In genomic region chr4:26322349-26322748, GRCh38 we compare ENCODE assay signal across 8 cellular contexts. TPM values are rescaled to one million over a fixed set of nuclear protein-coding genes. Genes with fewer than 3 reads are reported as not detected.
A peak's percentile ranks its signal among the peaks of the same experiment; 100 is the strongest.
DNase-seq lines count a peak whose midpoint lies in the region; ATAC-seq and TF ChIP-seq lines count a peak whose summit lies in the region.

No MANE protein-coding gene starts in this region.

- H3K4me1 ChIP-seq in right cardiac atrium (ENCODE audit: control insufficient read depth, insufficient read depth, low read length) (peaks cover 2% of the 10 kb centered on the region), spleen (peaks cover 8 to 79% (median 43%) of the 10 kb centered on the region in 6 donors)

- TF ChIP-seq CTCF in VCaP (conservative IDR thresholded peaks at IDR 0.05) = no peak
- no peak for TF ChIP-seq CTCF in spleen (IDR thresholded peaks at IDR 0.05 in 8 of 11, conservative IDR thresholded peaks at IDR 0.05 in 3 of 11)

- DNase-seq in NOMO-1 treated with DMSO at 0.1 percent for 48 hours (lab: John Stamatoyannopoulos, UW; ENCODE audit: unreplicated experiment) (peak; percentile 23), NOMO-1 treated with dmso at 0.1 percent for 144 hours (lab: John Stamatoyannopoulos, UW; ENCODE audit: unreplicated experiment) (no peak), right cardiac atrium (no peak), spleen (no peak), posterior vena cava (ENCODE audit: low spot score) (no peak), NCI-H2107 (lab: John Stamatoyannopoulos, UW) (no peak)

- H3K27me3 ChIP-seq in right cardiac atrium (ENCODE audit: control insufficient read depth, insufficient read depth) (no peaks in the 10 kb centered on the region), spleen (replicated peaks in 1 of 7) (no peaks in the 10 kb centered on the region)

- 36% methylated on average over 7 of the region's 7 CpGs for WGBS in right cardiac atrium
- WGBS in spleen, 5 donors = 55 to 67% (median 63%) methylated on average over 7 of the region's 7 CpGs

- H3K9me3 ChIP-seq in right cardiac atrium (ENCODE audit: control insufficient read depth, low read length) = no peaks in the 10 kb centered on the region
- peaks cover 0 to 3% (median 0%) of the 10 kb centered on the region in 8 donors for H3K9me3 ChIP-seq in spleen

- H3K36me3 ChIP-seq in spleen = no peaks in the 10 kb centered on the region

- ATAC-seq in right cardiac atrium (no peak), GM18511 (IDR thresholded peaks at IDR 0.05; ENCODE audit: unreplicated experiment) (no peak)

- intact Hi-C loops in right cardiac atrium (cut with DNase I) = loop anchor here in 3 of 4 donors (5.0 to 10.0 kb wide), 4 partner anchors 80 to 340 kb away; no protein-coding TSS in a partner anchor
- intact Hi-C loops in spleen (cut with DNase I; ENCODE audit: low total_unique reads) = loop anchor here (10.0 kb wide), 1 partner anchor 468 kb away; no protein-coding TSS in a partner anchor
- intact Hi-C loops in posterior vena cava (cut with DNase I) = loop anchor here (5.0 to 10.0 kb wide), 2 partner anchors 160 to 298 kb away; no protein-coding TSS in a partner anchor

- H3K27ac ChIP-seq in VCaP (peak overlapping the region; percentile 93; the same call in 1 of the 2 replicates), right cardiac atrium (ENCODE audit: low read length) (no peak overlapping the region), spleen (peak overlapping the region in 2 of 8 donors; percentile 95 to 96)

- no peak for TF ChIP-seq POLR2A in spleen (IDR thresholded peaks at IDR 0.05)

- H3K4me3 ChIP-seq in right cardiac atrium (ENCODE audit: low read length) = peak overlapping the region; percentile 98
- peak overlapping the region in 7 of 8 donors; percentile 60 to 90 (median 84) for H3K4me3 ChIP-seq in spleen

RNA-seq across cellular contexts. Expression of gene RBPJ, which starts 1.5 kb away (rescaled TPM):
- total RNA-seq in right cardiac atrium (10 to 100 TPM; 42.1 to 45.9 (median 44.2) TPM), spleen (10 to 100 TPM; 68.2 to 91.9 (median 81.6) TPM), posterior vena cava (100 to 1,000 TPM in 1 of 2 donors, 10 to 100 TPM in 1; 78.4 to 116 TPM)
- polyA plus RNA-seq in right cardiac atrium (22.2 TPM), spleen (10 to 100 TPM; 18.4 to 28.7 (median 28.6) TPM)
